ENCODE assay signal across 22 cellular contexts in genomic region chr2:19003554-19003953, GRCh38.
"Had no signal": no experiment of that assay in that cellular context is flagged by ENCODE, and none has a peak within 500 bp of the region (broad histone marks: within the 10 kb centered on the region; RNA-seq: fewer than 3 reads in every experiment).

No MANE protein-coding gene starts in this region.

- DNase-seq: cortex of kidney; effector memory CD8-positive, alpha-beta T cell; foreskin fibroblast; heart left ventricle; hippocampal formation; left cardiac atrium; left lung; mesendoderm; midbrain; naive thymus-derived CD4-positive, alpha-beta T cell; nephron progenitor cell; nucleus accumbens; stimulated activated CD4-positive, alpha-beta T cell treated with anti-CD3 and anti-CD28 coated beads, Interleukin-2, amount 100 ng/mL, for 24 hours; stimulated activated CD4-positive, alpha-beta T cell treated with anti-CD3 and anti-CD28 coated beads, Interleukin-4, amount 100 ng/mL, for 24 hours; stimulated activated naive CD4-positive, alpha-beta T cell treated with Interleukin-2 at 50 U/mL for 16 hours; stomach; thyroid gland had no signal

- H3K4me3 ChIP-seq: gastroesophageal sphincter, heart left ventricle, left lung, prostate gland, right atrium auricular region, stomach, thyroid gland had no signal

- ATAC-seq: effector memory CD8-positive, alpha-beta T cell; gastroesophageal sphincter; heart left ventricle; left cardiac atrium; left lung; naive thymus-derived CD4-positive, alpha-beta T cell; sciatic nerve; stimulated activated effector memory CD8-positive, alpha-beta T cell treated with anti-CD3 and anti-CD28 coated beads, Interleukin-12 subunit alpha, Interleukin-12 subunit beta, amount 100 ng/mL, for 72 hours had no signal

- H3K27me3 ChIP-seq: gastroesophageal sphincter, heart left ventricle, left lung, right atrium auricular region, stomach, thyroid gland had no signal

- H3K36me3 ChIP-seq: gastroesophageal sphincter, heart left ventricle, left lung, prostate gland, right atrium auricular region, stomach, thyroid gland had no signal

- H3K4me1 ChIP-seq: gastroesophageal sphincter, heart left ventricle, left lung, prostate gland, right atrium auricular region, stomach, thyroid gland had no signal

- H3K9me3 ChIP-seq: gastroesophageal sphincter, heart left ventricle, left lung, prostate gland, right atrium auricular region, stomach, thyroid gland had no signal

- H3K27ac ChIP-seq: gastroesophageal sphincter, heart left ventricle, left lung, prostate gland, right atrium auricular region, stomach had no signal
